8 cellular contexts compared by ENCODE assay signal in the genomic region with DNA sequence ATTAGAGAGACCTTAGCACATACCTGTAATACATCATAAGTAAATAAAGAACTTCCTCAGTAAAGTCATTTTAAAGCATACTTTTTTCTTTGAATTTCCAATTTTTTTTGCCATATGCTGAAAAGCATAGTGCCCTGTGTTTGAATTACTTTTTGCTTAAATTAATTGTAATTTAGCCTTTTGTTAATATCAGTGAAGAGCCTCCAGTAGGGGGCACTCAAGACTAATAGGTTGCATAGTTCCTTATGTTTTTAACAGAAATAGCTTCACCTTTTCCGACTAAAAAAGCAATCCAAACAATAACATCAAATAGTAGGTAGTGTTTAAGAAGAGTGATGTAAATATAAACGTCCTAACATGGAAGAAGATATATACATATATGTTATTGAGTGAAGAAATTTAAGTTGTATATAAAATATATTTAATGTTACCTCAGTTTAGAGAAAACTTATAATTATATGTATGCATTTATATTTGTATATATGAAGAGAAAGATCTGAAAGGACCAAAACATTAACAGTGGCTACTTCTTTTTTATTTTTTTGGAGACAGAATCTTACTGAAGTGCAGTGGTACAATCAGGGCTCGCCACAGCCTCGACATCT. TPM values are rescaled to one million over a fixed set of nuclear protein-coding genes. Genes with fewer than 3 reads are reported as not detected.
A peak's percentile ranks its signal among the peaks of the same experiment; 100 is the strongest.
DNase-seq lines count a peak whose midpoint lies in the region; ATAC-seq and TF ChIP-seq lines count a peak whose summit lies in the region.

No MANE protein-coding gene starts in this region.

- H3K9me3 ChIP-seq in hepatocyte (ENCODE audit: low read depth), result no peaks in the 10 kb centered on the region

- no peak overlapping the region for H3K27ac ChIP-seq in hepatocyte

- no peaks in the 10 kb centered on the region for H3K4me1 ChIP-seq in hepatocyte (ENCODE audit: insufficient read depth)

- CTCF ChIA-PET in activated naive CD4-positive, alpha-beta T cell treated with anti-CD3 and anti-CD28 coated beads, Interleukin-2, amount 10 ng/mL, durations not matched to agents 7 days and 5 days (lab: Charles Lee), result interaction anchor here (0.6 to 3.8 kb wide), 10 partner anchors 9 to 294 kb away, joined by 3 to 35 read pairs (median 3); no protein-coding TSS in a partner anchor

- H4K20me1 ChIP-seq in hepatocyte (ENCODE audit: insufficient read depth, poor library complexity, severe bottlenecking), result no peaks in the 10 kb centered on the region

- no peaks in the 10 kb centered on the region for H3K36me3 ChIP-seq in hepatocyte (replicated peaks; ENCODE audit: insufficient read depth, low read depth)

- H2AFZ ChIP-seq in hepatocyte, result no peak overlapping the region

- H3K36me3 Mint-ChIP-seq in activated naive CD4-positive, alpha-beta T cell treated with anti-CD3 and anti-CD28 coated beads, Interleukin-2, amount 10 ng/mL, durations not matched to agents 7 days and 5 days, result peaks cover 22% of the 10 kb centered on the region

- no peak overlapping the region for H3K27ac Mint-ChIP-seq in activated naive CD4-positive, alpha-beta T cell treated with anti-CD3 and anti-CD28 coated beads, Interleukin-2, amount 10 ng/mL, durations not matched to agents 7 days and 5 days

- H3K27me3 ChIP-seq in hepatocyte, result no peaks in the 10 kb centered on the region

- peaks cover 8% of the 10 kb centered on the region for H3K4me1 Mint-ChIP-seq in activated naive CD4-positive, alpha-beta T cell treated with anti-CD3 and anti-CD28 coated beads, Interleukin-2, amount 10 ng/mL, durations not matched to agents 7 days and 5 days

- no peak overlapping the region for H3K4me3 ChIP-seq in hepatocyte

- TF ChIP-seq CTCF in GM13977 (IDR thresholded peaks at IDR 0.05; ENCODE audit: extremely low read depth, insufficient read depth, missing control alignments), result peak; percentile 62
- TF ChIP-seq CTCF in hepatocyte (IDR thresholded peaks at IDR 0.05; ENCODE audit: poor library complexity), result peak; percentile 80

- 53% methylated on average over 4 of the region's 4 CpGs for WGBS in hepatocyte (ENCODE audit: low lambda C conversion rate, missing lambda C conversion rate)

- no peaks in the 10 kb centered on the region for H3K27me3 Mint-ChIP-seq in activated naive CD4-positive, alpha-beta T cell treated with anti-CD3 and anti-CD28 coated beads, Interleukin-2, amount 10 ng/mL, durations not matched to agents 7 days and 5 days

- H3K4me3 Mint-ChIP-seq in activated naive CD4-positive, alpha-beta T cell treated with anti-CD3 and anti-CD28 coated beads, Interleukin-2, amount 10 ng/mL, durations not matched to agents 7 days and 5 days, result no peak overlapping the region

- H3K79me2 ChIP-seq in hepatocyte, result no peaks in the 10 kb centered on the region

- in situ Hi-C loops in GM13977 (cut with MboI; ENCODE audit: low pct_unique_long_range_greater_than_20kb, low sequenced_read_pairs, unreplicated experiment), result loop anchor here (5.0 kb wide), 1 partner anchor 291 kb away; no protein-coding TSS in a partner anchor

- no peak for ATAC-seq in HG03442 (IDR thresholded peaks at IDR 0.05; ENCODE audit: unreplicated experiment)

- no peak overlapping the region for H3K4me2 ChIP-seq in hepatocyte

- H3K9me3 Mint-ChIP-seq in activated naive CD4-positive, alpha-beta T cell treated with anti-CD3 and anti-CD28 coated beads, Interleukin-2, amount 10 ng/mL, durations not matched to agents 7 days and 5 days, result no peaks in the 10 kb centered on the region

- DNase-seq in CD1c-positive myeloid dendritic cell (ENCODE audit: extremely low spot score) (peak; percentile 81), GM13977 (ENCODE audit: low spot score) (peak; percentile 28), NCI-H510A (lab: John Stamatoyannopoulos, UW) (peak; percentile 9), hepatocyte (ENCODE audit: low spot score) (peak; percentile 85)
- peak; percentile 59 for DNase-seq in activated naive CD4-positive, alpha-beta T cell treated with anti-CD3 and anti-CD28 coated beads, Interleukin-2, amount 10 ng/mL, durations not matched to agents 7 days and 5 days
- DNase-seq in stimulated activated CD4-positive, alpha-beta T cell treated with anti-CD3 and anti-CD28 coated beads, Interleukin-2, amount 100 ng/mL, for 4 hours (ENCODE audit: low read depth), result peak; percentile 37
- DNase-seq in activated effector memory CD4-positive, alpha-beta T cell treated with Interleukin-2 at 50 U/mL for 16 hours, result no peak

- no peaks in the 10 kb centered on the region for H3K9me2 ChIP-seq in hepatocyte (replicated peaks; ENCODE audit: insufficient read depth)

RNA-seq across cellular contexts. Expression of gene RAD51C, which starts 18.6 kb away (rescaled TPM):
- total RNA-seq in hepatocyte, result 16.3 and 19.2 TPM in 2 replicates
- polyA plus RNA-seq in hepatocyte, result 41.6 and 46.9 TPM in 2 replicates

RNA-seq across cellular contexts. Expression of gene TEX14, which starts 19.2 kb away (rescaled TPM):
- total RNA-seq in hepatocyte, result 0.04 and 0.07 TPM in 2 replicates
- polyA plus RNA-seq in hepatocyte, result 0.05 TPM in 1 of 2 replicates, not detected in the other

RNA-seq across cellular contexts. Expression of gene PPM1E, which starts 44.6 kb away (rescaled TPM):
- total RNA-seq in hepatocyte, result 0.77 and 0.80 TPM in 2 replicates
- polyA plus RNA-seq in hepatocyte, result 0.42 TPM in 1 of 2 replicates, not detected in the other
